ENCODE assay signal across 11 cellular contexts in genomic region chr19:40273469-40274360, GRCh38. TPM values are rescaled to one million over a fixed set of nuclear protein-coding genes. Genes with fewer than 3 reads are reported as not detected.
A peak's percentile ranks its signal among the peaks of the same experiment; 100 is the strongest.
DNase-seq lines count a peak whose midpoint lies in the region; ATAC-seq and FAIRE-seq lines count a peak whose summit lies in the region.
"Had no signal": no experiment of that assay in that cellular context is flagged by ENCODE, and none has a peak within 500 bp of the region (broad histone marks: within the 10 kb centered on the region; RNA-seq: fewer than 3 reads in every experiment).

No MANE protein-coding gene starts in this region.

- no peaks in the 10 kb centered on the region for H3K27me3 Mint-ChIP-seq in naive B cell

- DNase-seq in AG20443 (ENCODE audit: low spot score) (peak; percentile 11), G401 (ENCODE audit: low spot score) (peak; percentile 85), caudate nucleus (lab: John Stamatoyannopoulos, UW) (peak in 22 of 61 donors; percentile 23 to 73 (median 39)), naive B cell (no peak), DMS153 treated with DMSO at 0.1 percent for 48 hours (lab: John Stamatoyannopoulos, UW; ENCODE audit: unreplicated experiment) (no peak), NCI-H2196 (lab: John Stamatoyannopoulos, UW; ENCODE audit: unreplicated experiment) (no peak), RCC 7860 (ENCODE audit: low spot score) (no peak)
- no peak for DNase-seq in activated effector memory CD4-positive, alpha-beta T cell treated with Interleukin-2 at 50 U/mL for 16 hours
- DNase-seq: HCEC 1CT, NCI-H2029 treated with DMSO at 0.1 percent for 48 hours, right lobe of liver had no signal

- no peaks in the 10 kb centered on the region for H3K36me3 Mint-ChIP-seq in naive B cell

- FAIRE-seq in RCC 7860 (lab: Jason Lieb, UNC), result no peak

- H3K27ac Mint-ChIP-seq in naive B cell, result peak overlapping the region; percentile 59 to 89 (median 72)

- peak overlapping the region; percentile 24 for H3K27ac ChIP-seq in caudate nucleus (ENCODE audit: low read depth, low read length)
- H3K27ac ChIP-seq: right lobe of liver had no signal

- in situ Hi-C loops in G401 (cut with HindIII; ENCODE audit: low sequenced_read_pairs), result no loop called here

- H3K4me1 Mint-ChIP-seq in naive B cell, result peaks cover 59 to 85% (median 61%) of the 10 kb centered on the region in 3 donors

- ATAC-seq in naive B cell (ENCODE audit: low read depth in 2 of 2), result no peak
- ATAC-seq: right lobe of liver had no signal

- no peaks in the 10 kb centered on the region for H3K9me3 Mint-ChIP-seq in naive B cell

- peak overlapping the region in 5 of 8 donors; percentile 68 to 85 (median 76) for H3K4me3 Mint-ChIP-seq in naive B cell

RNA-seq across cellular contexts. Expression of gene AKT2, which starts 11.4 kb away (rescaled TPM):
- total RNA-seq in G401 (2014; rRNA removed; shearing (Covaris generic)), result 71.8 and 73.5 TPM in 2 replicates
- 10 to 100 TPM; 24.2 to 34.3 (median 30.8) TPM for polyA plus RNA-seq in naive B cell (ENCODE audit: low read depth in 6 of 6)

RNA-seq across cellular contexts. Expression of gene CCNP, which starts 47.2 kb away (rescaled TPM):
- not detected in 2 replicates for total RNA-seq in G401 (2014; rRNA removed; shearing (Covaris generic))
- polyA plus RNA-seq in naive B cell (ENCODE audit: low read depth in 6 of 6), result not detected

RNA-seq across cellular contexts. Expression of gene TTC9B, which starts 55.5 kb away (rescaled TPM):
- not detected in 2 replicates for total RNA-seq in G401 (2014; rRNA removed; shearing (Covaris generic))
- not detected for polyA plus RNA-seq in naive B cell (ENCODE audit: low read depth in 6 of 6)
- total RNA-seq: right lobe of liver had no signal

Comparison
In these comparisons a context has a peak if more than half of its experiments do, and no peak if none do; other contexts are left out.
1. DNase-seq: peak in AG20443 (single experiment) and G401 (single experiment); none in naive B cell (single experiment), activated effector memory CD4-positive, alpha-beta T cell treated with Interleukin-2 at 50 U/mL for 16 hours (single experiment), DMS153 treated with DMSO at 0.1 percent for 48 hours (single experiment), NCI-H2196 (single experiment) and RCC 7860 (single experiment).